In genomic region chr7:130872756-130873448, GRCh38 we compare ENCODE assay signal across 1 cellular context.
A peak's percentile ranks its signal among the peaks of the same experiment; 100 is the strongest.
TF ChIP-seq lines count a peak whose summit lies in the region.

No MANE protein-coding gene starts in this region.

TF ChIP-seq in HCT116, 20 proteins besides CTCF, POLR2A, EP300 and RAD21 (continued from another document):
- TF ChIP-seq ZFX (IDR thresholded peaks at IDR 0.05) (no peak), FOSL1 (IDR thresholded peaks at IDR 0.05; ENCODE audit: low read depth) (0 out of 2 replicates have a peak, but pooled peaks have one; percentile 11), ATF3 (IDR thresholded peaks at IDR 0.05) (no peak), TCF7L2 (IDR thresholded peaks at IDR 0.05; ENCODE audit: borderline replicate concordance, extremely low read depth, insufficient read depth, insufficient read length) (no peak), SRF (IDR thresholded peaks at IDR 0.05; ENCODE audit: low read depth) (no peak), CBX3 (IDR thresholded peaks at IDR 0.05; ENCODE audit: low read depth) (no peak), JUND (IDR thresholded peaks at IDR 0.05) (peak; percentile 10; the same call in 1 of the 2 replicates), ZNF274 (IDR thresholded peaks at IDR 0.05; ENCODE audit: low read depth, low read length) (no peak), ZBTB33 (IDR thresholded peaks at IDR 0.05; ENCODE audit: extremely low read depth, insufficient replicate concordance, low read length) (no peak), SIN3A (IDR thresholded peaks at IDR 0.05; ENCODE audit: low read depth) (no peak), REST (IDR thresholded peaks at IDR 0.05; ENCODE audit: low read depth) (no peak), EGR1 (IDR thresholded peaks at IDR 0.05; ENCODE audit: low read depth) (no peak), EZH2 (IDR thresholded peaks at IDR 0.05) (no peak), CEBPB (IDR thresholded peaks at IDR 0.05; ENCODE audit: low read depth) (no peak), EZH2phosphoT487 (IDR thresholded peaks at IDR 0.05; ENCODE audit: borderline replicate concordance) (no peak), ELF1 (IDR thresholded peaks at IDR 0.05; ENCODE audit: borderline replicate concordance, low read depth) (no peak), YY1 (IDR thresholded peaks at IDR 0.05; ENCODE audit: extremely low read depth, insufficient replicate concordance, low read depth, low read length) (no peak)
